ENCODE assay signal across 20 cellular contexts in the genomic region with DNA sequence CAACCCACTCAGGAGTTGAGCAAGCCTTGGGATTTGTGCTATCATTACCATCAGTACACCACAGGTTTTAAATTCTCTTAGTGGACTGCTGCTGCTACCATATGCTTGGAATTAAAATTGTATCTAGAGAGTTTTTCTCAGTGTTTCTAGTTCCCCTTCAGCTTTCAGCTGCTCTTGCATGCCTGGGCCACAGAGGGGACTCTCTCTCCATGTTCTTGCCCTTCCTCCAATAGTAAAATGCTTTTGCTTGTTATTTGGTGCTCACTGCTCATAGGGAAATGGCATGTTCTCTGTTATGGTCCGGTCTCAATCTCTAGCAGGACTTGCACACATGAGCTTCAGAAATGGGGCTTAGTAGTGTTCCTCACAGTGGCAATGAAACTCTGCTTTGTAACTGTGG.
DNase-seq lines count a peak whose midpoint lies in the region; ATAC-seq and TF ChIP-seq lines count a peak whose summit lies in the region.
"Had no signal": no experiment of that assay in that cellular context is flagged by ENCODE, and none has a peak within 500 bp of the region (broad histone marks: within the 10 kb centered on the region; RNA-seq: fewer than 3 reads in every experiment).

No MANE protein-coding gene starts in this region.

- H3K27me3 ChIP-seq in GM23338 (ENCODE audit: insufficient read depth) (no peaks in the 10 kb centered on the region), endodermal cell (ENCODE audit: control insufficient read depth, insufficient read depth, low read length, poor library complexity, severe bottlenecking) (no peaks in the 10 kb centered on the region), suprapubic skin (no peaks in the 10 kb centered on the region)

- H3K9me3 ChIP-seq in endodermal cell (ENCODE audit: control insufficient read depth, low read length) (no peaks in the 10 kb centered on the region), suprapubic skin (no peaks in the 10 kb centered on the region)
- H3K9me3 ChIP-seq: BLaER1 had no signal

- H3K27me3 Mint-ChIP-seq in GM23338 (ENCODE audit: insufficient read depth, low read depth, poor library complexity) (no peaks in the 10 kb centered on the region), endodermal cell (ENCODE audit: insufficient read depth) (no peaks in the 10 kb centered on the region)
- H3K27me3 Mint-ChIP-seq: CD4-positive, alpha-beta memory T cell had no signal

- H3K79me2 ChIP-seq in GM23338 (replicated peaks; ENCODE audit: insufficient read depth), result no peaks in the 10 kb centered on the region

- H3K27ac ChIP-seq in GM23338 (ENCODE audit: low read depth) (no peak overlapping the region), endodermal cell (ENCODE audit: low read depth, low read length) (no peak overlapping the region), suprapubic skin (no peak overlapping the region)
- H3K27ac ChIP-seq: BLaER1 had no signal

- H4K20me1 ChIP-seq in GM23338 (replicated peaks; ENCODE audit: insufficient read depth), result no peaks in the 10 kb centered on the region
- H4K20me1 ChIP-seq: BLaER1 had no signal

- 72% methylated on average over 1 of the region's 1 CpG; no CpG with 5 or more reads in 1 of the 2 experiments for WGBS in endodermal cell (ENCODE audit: insufficient coverage in 1 of 2, insufficient read length in 1 of 2), 2 experiments
- 54% methylated on average over 1 of the region's 1 CpG for WGBS in suprapubic skin

- TF ChIP-seq EP300 in suprapubic skin (IDR thresholded peaks at IDR 0.05), result no peak

- H3K27ac Mint-ChIP-seq in GM23338 (no peak overlapping the region), endodermal cell (no peak overlapping the region)
- H3K27ac Mint-ChIP-seq: CD4-positive, alpha-beta memory T cell had no signal

- TF ChIP-seq POLR2A in suprapubic skin (IDR thresholded peaks at IDR 0.05), result no peak

- no peaks in the 10 kb centered on the region for H3F3A ChIP-seq in GM23338 (replicated peaks; ENCODE audit: low read depth)

- H3K4me3 Mint-ChIP-seq in GM23338, result no peak overlapping the region
- H3K4me3 Mint-ChIP-seq in endodermal cell, result no peak overlapping the region
- H3K4me3 Mint-ChIP-seq: CD4-positive, alpha-beta memory T cell had no signal

- H3K4me1 Mint-ChIP-seq in GM23338, result 0 out of 3 replicates have a peak, but pooled peaks cover 4% of the 10 kb centered on the region
- H3K4me1 Mint-ChIP-seq in endodermal cell, result peaks cover 8% of the 10 kb centered on the region

- H3K4me3 ChIP-seq in GM23338, result no peak overlapping the region
- H3K4me3 ChIP-seq in endodermal cell (ENCODE audit: low read length), result no peak overlapping the region
- H3K4me3 ChIP-seq in suprapubic skin, result no peak overlapping the region
- H3K4me3 ChIP-seq: BLaER1 had no signal

- no peak overlapping the region for H3K4me2 ChIP-seq in GM23338
- H3K4me2 ChIP-seq: BLaER1 had no signal

- H2AFZ ChIP-seq in GM23338, result no peak overlapping the region

- H3K9me3 Mint-ChIP-seq in GM23338 (no peaks in the 10 kb centered on the region; the same call in 2 of the 3 replicates), endodermal cell (no peaks in the 10 kb centered on the region)

- ATAC-seq in GM23338 (peak; percentile 38; the same call in 1 of the 3 replicates), GM19455 (IDR thresholded peaks at IDR 0.05; ENCODE audit: unreplicated experiment) (no peak), GM18520 (IDR thresholded peaks at IDR 0.05; ENCODE audit: unreplicated experiment) (no peak), HG02623 (IDR thresholded peaks at IDR 0.05; ENCODE audit: unreplicated experiment) (no peak)

- DNase-seq in Ammon's horn (ENCODE audit: low spot score) (peak; percentile 3), GM23338 (ENCODE audit: low spot score) (peak; percentile 14), NCI-H82 (lab: John Stamatoyannopoulos, UW) (peak; percentile 75), endodermal cell (peak; percentile 45), suprapubic skin (ENCODE audit: low spot score in 2 of 2) (no peak)
- DNase-seq: Calu3; CD4-positive, alpha-beta memory T cell; DMS53; EL; KG1; NCI-H1417; NCI-H187; NCI-H748 treated with DMSO at 0.1 percent for 48 hours; OCI-M1; SHP77 treated with DMSO at 0.1 percent for 48 hours; T-helper 1 cell had no signal

- no peaks in the 10 kb centered on the region for H3K36me3 Mint-ChIP-seq in GM23338 (ENCODE audit: low read depth)
- H3K36me3 Mint-ChIP-seq in endodermal cell (ENCODE audit: low read depth), result no peaks in the 10 kb centered on the region
- H3K36me3 Mint-ChIP-seq: CD4-positive, alpha-beta memory T cell had no signal

- peaks cover 4% of the 10 kb centered on the region; the same call in 1 of the 2 replicates for H3K4me1 ChIP-seq in GM23338 (ENCODE audit: insufficient read depth)
- H3K4me1 ChIP-seq in endodermal cell (ENCODE audit: control insufficient read depth, insufficient read depth, low read length), result no peaks in the 10 kb centered on the region
- no peaks in the 10 kb centered on the region for H3K4me1 ChIP-seq in suprapubic skin
- H3K4me1 ChIP-seq: BLaER1 had no signal

- H3K9ac ChIP-seq in endodermal cell (ENCODE audit: extremely low read depth, low read length, poor library complexity, severe bottlenecking), result no peak overlapping the region
- H3K9ac ChIP-seq: BLaER1 had no signal

- peak; percentile 14 to 27; a peak in 2 of 4 replicates for TF ChIP-seq CTCF in GM23338 (conservative IDR thresholded peaks at IDR 0.05; ENCODE audit: low read depth in 2 of 2)
- TF ChIP-seq CTCF in endodermal cell (conservative IDR thresholded peaks at IDR 0.05), result peak; percentile 66
- TF ChIP-seq CTCF in suprapubic skin (IDR thresholded peaks at IDR 0.05), result no peak

- H3K36me3 ChIP-seq in GM23338 (ENCODE audit: insufficient read depth), result no peaks in the 10 kb centered on the region
- no peaks in the 10 kb centered on the region for H3K36me3 ChIP-seq in endodermal cell (ENCODE audit: control insufficient read depth, insufficient read depth, low read length)
- no peaks in the 10 kb centered on the region for H3K36me3 ChIP-seq in suprapubic skin
- H3K36me3 ChIP-seq: BLaER1 had no signal

- no peaks in the 10 kb centered on the region for H3K9me2 ChIP-seq in GM23338 (ENCODE audit: insufficient read depth)

TF ChIP-seq in GM23338, 12 proteins besides CTCF, POLR2A, EP300 and RAD21 (continues in another document):
- TF ChIP-seq EZH2phosphoT487 (IDR thresholded peaks at IDR 0.05; ENCODE audit: unreplicated experiment) (no peak), NANOG (IDR thresholded peaks at IDR 0.05; ENCODE audit: borderline replicate concordance) (no peak), ZNF114 (CRISPR knock-in tag; IDR thresholded peaks at IDR 0.05) (no peak), ZNF331 (CRISPR knock-in tag; IDR thresholded peaks at IDR 0.05; ENCODE audit: low read depth) (no peak), EZH2 (IDR thresholded peaks at IDR 0.05; ENCODE audit: low read depth, unreplicated experiment) (no peak), POLR2AphosphoS5 (IDR thresholded peaks at IDR 0.05; ENCODE audit: low read depth) (no peak), STAT1 (IDR thresholded peaks at IDR 0.05; ENCODE audit: unreplicated experiment) (no peak), CREB1 (CRISPR knock-in tag; IDR thresholded peaks at IDR 0.05; ENCODE audit: low read depth) (no peak)
- TF ChIP-seq, protein P1, sequence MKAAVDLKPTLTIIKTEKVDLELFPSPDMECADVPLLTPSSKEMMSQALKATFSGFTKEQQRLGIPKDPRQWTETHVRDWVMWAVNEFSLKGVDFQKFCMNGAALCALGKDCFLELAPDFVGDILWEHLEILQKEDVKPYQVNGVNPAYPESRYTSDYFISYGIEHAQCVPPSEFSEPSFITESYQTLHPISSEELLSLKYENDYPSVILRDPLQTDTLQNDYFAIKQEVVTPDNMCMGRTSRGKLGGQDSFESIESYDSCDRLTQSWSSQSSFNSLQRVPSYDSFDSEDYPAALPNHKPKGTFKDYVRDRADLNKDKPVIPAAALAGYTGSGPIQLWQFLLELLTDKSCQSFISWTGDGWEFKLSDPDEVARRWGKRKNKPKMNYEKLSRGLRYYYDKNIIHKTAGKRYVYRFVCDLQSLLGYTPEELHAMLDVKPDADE (IDR thresholded peaks at IDR 0.05), result no peak
- TF ChIP-seq, protein P2, sequence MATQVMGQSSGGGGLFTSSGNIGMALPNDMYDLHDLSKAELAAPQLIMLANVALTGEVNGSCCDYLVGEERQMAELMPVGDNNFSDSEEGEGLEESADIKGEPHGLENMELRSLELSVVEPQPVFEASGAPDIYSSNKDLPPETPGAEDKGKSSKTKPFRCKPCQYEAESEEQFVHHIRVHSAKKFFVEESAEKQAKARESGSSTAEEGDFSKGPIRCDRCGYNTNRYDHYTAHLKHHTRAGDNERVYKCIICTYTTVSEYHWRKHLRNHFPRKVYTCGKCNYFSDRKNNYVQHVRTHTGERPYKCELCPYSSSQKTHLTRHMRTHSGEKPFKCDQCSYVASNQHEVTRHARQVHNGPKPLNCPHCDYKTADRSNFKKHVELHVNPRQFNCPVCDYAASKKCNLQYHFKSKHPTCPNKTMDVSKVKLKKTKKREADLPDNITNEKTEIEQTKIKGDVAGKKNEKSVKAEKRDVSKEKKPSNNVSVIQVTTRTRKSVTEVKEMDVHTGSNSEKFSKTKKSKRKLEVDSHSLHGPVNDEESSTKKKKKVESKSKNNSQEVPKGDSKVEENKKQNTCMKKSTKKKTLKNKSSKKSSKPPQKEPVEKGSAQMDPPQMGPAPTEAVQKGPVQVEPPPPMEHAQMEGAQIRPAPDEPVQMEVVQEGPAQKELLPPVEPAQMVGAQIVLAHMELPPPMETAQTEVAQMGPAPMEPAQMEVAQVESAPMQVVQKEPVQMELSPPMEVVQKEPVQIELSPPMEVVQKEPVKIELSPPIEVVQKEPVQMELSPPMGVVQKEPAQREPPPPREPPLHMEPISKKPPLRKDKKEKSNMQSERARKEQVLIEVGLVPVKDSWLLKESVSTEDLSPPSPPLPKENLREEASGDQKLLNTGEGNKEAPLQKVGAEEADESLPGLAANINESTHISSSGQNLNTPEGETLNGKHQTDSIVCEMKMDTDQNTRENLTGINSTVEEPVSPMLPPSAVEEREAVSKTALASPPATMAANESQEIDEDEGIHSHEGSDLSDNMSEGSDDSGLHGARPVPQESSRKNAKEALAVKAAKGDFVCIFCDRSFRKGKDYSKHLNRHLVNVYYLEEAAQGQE (IDR thresholded peaks at IDR 0.05; ENCODE audit: unreplicated experiment), result no peak

Comparison
In these comparisons a context has a peak if more than half of its experiments do, and no peak if none do; other contexts are left out.
1. DNase-seq: peak in Ammon's horn (single experiment), GM23338 (single experiment), NCI-H82 (single experiment) and endodermal cell (single experiment); none in suprapubic skin (0 of 2).
2. CTCF ChIP-seq: peak in GM23338 (2 of 2) and endodermal cell (single experiment); none in suprapubic skin (0 of 2).